ENCODE assay signal across 17 cellular contexts in genomic region chr3:110810356-110810755, GRCh38.
A peak's percentile ranks its signal among the peaks of the same experiment; 100 is the strongest.
DNase-seq lines count a peak whose midpoint lies in the region; ATAC-seq, FAIRE-seq and TF ChIP-seq lines count a peak whose summit lies in the region.
"Had no signal": no experiment of that assay in that cellular context is flagged by ENCODE, and none has a peak within 500 bp of the region (broad histone marks: within the 10 kb centered on the region; RNA-seq: fewer than 3 reads in every experiment).

No MANE protein-coding gene starts in this region.

- H3K36me3 ChIP-seq in sigmoid colon: no peaks in the 10 kb centered on the region
- H3K36me3 ChIP-seq in upper lobe of right lung: no peaks in the 10 kb centered on the region
- H3K36me3 ChIP-seq: uterus had no signal

- TF ChIP-seq EP300 in sigmoid colon (IDR thresholded peaks at IDR 0.05): no peak

- H3K4me3 Mint-ChIP-seq in chondrocyte (ENCODE audit: unreplicated experiment): no peak overlapping the region
- H3K4me3 Mint-ChIP-seq: activated naive CD8-positive, alpha-beta T cell treated with anti-CD3 and anti-CD28 coated beads, Interleukin-2, amount 50 U/mL, for 24 hours had no signal

- intact Hi-C loops in sigmoid colon (cut with DNase I) (no loop called here), upper lobe of right lung (cut with DNase I) (no loop called here)

- no peak for ATAC-seq in upper lobe of right lung
- ATAC-seq: activated naive CD8-positive, alpha-beta T cell treated with anti-CD3 and anti-CD28 coated beads, Interleukin-2, amount 50 U/mL, for 24 hours; Panc1; sciatic nerve had no signal

- TF ChIP-seq CTCF in chondrocyte (IDR thresholded peaks at IDR 0.05) (no peak), foreskin fibroblast (IDR thresholded peaks at IDR 0.05; ENCODE audit: low read depth, low read length) (no peak), sigmoid colon (IDR thresholded peaks at IDR 0.05) (no peak), upper lobe of right lung (IDR thresholded peaks at IDR 0.05) (no peak)

- H3K27me3 ChIP-seq in sigmoid colon (no peaks in the 10 kb centered on the region), upper lobe of right lung (no peaks in the 10 kb centered on the region)
- H3K27me3 ChIP-seq: uterus had no signal

- TF ChIP-seq POLR2A in sigmoid colon (IDR thresholded peaks at IDR 0.05): no peak
- no peak for TF ChIP-seq POLR2A in GM12891 (IDR thresholded peaks at IDR 0.05; ENCODE audit: low read depth, low read length)

- WGBS in sigmoid colon, 2 donors: 40 to 86% methylated on average over 1 of the region's 1 CpG

- H3K27me3 Mint-ChIP-seq in chondrocyte (ENCODE audit: low read depth): no peaks in the 10 kb centered on the region

- H3K36me3 Mint-ChIP-seq in chondrocyte (ENCODE audit: low read depth): peaks cover 7% of the 10 kb centered on the region

- no peak overlapping the region for H3K27ac ChIP-seq in sigmoid colon
- no peak overlapping the region for H3K27ac ChIP-seq in upper lobe of right lung
- H3K27ac ChIP-seq: uterus had no signal

- DNase-seq in LHCN-M2 (ENCODE audit: low read depth) (peak; percentile 78), chondrocyte (ENCODE audit: low spot score) (no peak), foreskin fibroblast (peak; percentile 38 to 72), sigmoid colon (no peak), upper lobe of right lung (no peak), GM12891 (ENCODE audit: insufficient read length, low spot score) (no peak), AG08396 (ENCODE audit: low spot score) (no peak)
- DNase-seq: activated CD4-positive, alpha-beta T cell treated with anti-CD3 and anti-CD28 coated beads for 48 hours; activated naive CD8-positive, alpha-beta T cell treated with anti-CD3 and anti-CD28 coated beads, Interleukin-2, amount 50 U/mL, for 24 hours; central memory CD4-positive, alpha-beta T cell; EL; NCI-H1436; uterus had no signal

- FAIRE-seq in GM12891 (lab: Jason Lieb, UNC): no peak
- FAIRE-seq: HTR-8/SVneo, TTC549 had no signal

- no peaks in the 10 kb centered on the region for H3K9me3 ChIP-seq in sigmoid colon
- no peaks in the 10 kb centered on the region for H3K9me3 ChIP-seq in upper lobe of right lung
- H3K9me3 ChIP-seq: uterus had no signal

- H3K4me3 ChIP-seq in foreskin fibroblast (ENCODE audit: low read depth in 1 of 2, low read length in 2 of 2) (no peak overlapping the region), sigmoid colon (no peak overlapping the region), upper lobe of right lung (no peak overlapping the region)
- H3K4me3 ChIP-seq: uterus had no signal

- no peaks in the 10 kb centered on the region for H3K9me3 Mint-ChIP-seq in chondrocyte (ENCODE audit: low read depth)
- H3K9me3 Mint-ChIP-seq: activated naive CD8-positive, alpha-beta T cell treated with anti-CD3 and anti-CD28 coated beads, Interleukin-2, amount 50 U/mL, for 24 hours had no signal

- H3K4me1 ChIP-seq in sigmoid colon: peaks cover 0 to 4% (median 0%) of the 10 kb centered on the region in 4 donors
- H3K4me1 ChIP-seq in upper lobe of right lung: no peaks in the 10 kb centered on the region
- H3K4me1 ChIP-seq: uterus had no signal

- peaks cover 46% of the 10 kb centered on the region for H3K4me1 Mint-ChIP-seq in chondrocyte (ENCODE audit: low read depth)

- peak overlapping the region; percentile 64 for H3K27ac Mint-ChIP-seq in chondrocyte (ENCODE audit: unreplicated experiment)
- H3K27ac Mint-ChIP-seq: activated naive CD8-positive, alpha-beta T cell treated with anti-CD3 and anti-CD28 coated beads, Interleukin-2, amount 50 U/mL, for 24 hours had no signal

TF ChIP-seq in GM12891, 5 proteins besides CTCF, POLR2A, EP300 and RAD21:
- TF ChIP-seq POU2F2 (IDR thresholded peaks at IDR 0.05; ENCODE audit: low read depth, low read length): no peak
- TF ChIP-seq POLR2AphosphoS5 (IDR thresholded peaks at IDR 0.05; ENCODE audit: low read depth, low read length): no peak
- no peak for TF ChIP-seq PAX5 (IDR thresholded peaks at IDR 0.05; ENCODE audit: insufficient read depth, low read length, severe bottlenecking)
- no peak for TF ChIP-seq SPI1 (IDR thresholded peaks at IDR 0.05; ENCODE audit: low read depth, low read length)
- no peak for TF ChIP-seq TAF1 (IDR thresholded peaks at IDR 0.05; ENCODE audit: low read depth, low read length)

Comparison
In these comparisons a context has a peak if more than half of its experiments do, and no peak if none do; other contexts are left out.
1. DNase-seq: peak in LHCN-M2 (single experiment) and foreskin fibroblast (2 of 2); none in chondrocyte (single experiment), sigmoid colon (single experiment), upper lobe of right lung (single experiment), GM12891 (single experiment) and AG08396 (single experiment).